11 cellular contexts compared by ENCODE assay signal in genomic region chr15:36617529-36618196, GRCh38. TPM values are rescaled to one million over a fixed set of nuclear protein-coding genes. Genes with fewer than 3 reads are reported as not detected.
DNase-seq lines count a peak whose midpoint lies in the region; ATAC-seq and TF ChIP-seq lines count a peak whose summit lies in the region.
"Had no signal": no experiment of that assay in that cellular context is flagged by ENCODE, and none has a peak within 500 bp of the region (broad histone marks: within the 10 kb centered on the region; RNA-seq: fewer than 3 reads in every experiment).

No MANE protein-coding gene starts in this region.

- H3K4me3 Mint-ChIP-seq in Calu3 (ENCODE audit: low read depth, unreplicated experiment) = no peak overlapping the region
- H3K4me3 Mint-ChIP-seq in activated CD4-positive, alpha-beta T cell treated with anti-CD3 and anti-CD28 coated beads for 36 hours = no peak overlapping the region

- H3K27ac ChIP-seq in transverse colon = no peak overlapping the region
- H3K27ac ChIP-seq: C4-2B had no signal

- no peaks in the 10 kb centered on the region for H3K27me3 Mint-ChIP-seq in Calu3 (ENCODE audit: unreplicated experiment)
- no peaks in the 10 kb centered on the region for H3K27me3 Mint-ChIP-seq in activated CD4-positive, alpha-beta T cell treated with anti-CD3 and anti-CD28 coated beads for 36 hours

- ATAC-seq in GM18517 (IDR thresholded peaks at IDR 0.05; ENCODE audit: unreplicated experiment) (peak; percentile 100), GM21360 (IDR thresholded peaks at IDR 0.05; ENCODE audit: unreplicated experiment) (peak; percentile 99), HG02970 (IDR thresholded peaks at IDR 0.05; ENCODE audit: low FRiP score, unreplicated experiment) (peak; percentile 93), HG03575 (IDR thresholded peaks at IDR 0.05; ENCODE audit: extremely low read depth, insufficient number of reproducible peaks, low FRiP score, unreplicated experiment) (peak; percentile 87)
- ATAC-seq in activated CD4-positive, alpha-beta T cell treated with anti-CD3 and anti-CD28 coated beads for 36 hours = no peak

- POLR2A ChIA-PET in activated CD4-positive, alpha-beta T cell treated with anti-CD3 and anti-CD28 coated beads for 36 hours (lab: Charles Lee) = no interaction called here

- intact Hi-C loops in transverse colon (cut with DNase I; ENCODE audit: low total_unique reads) (no loop called here), Calu3 (cut with micrococcal nuclease; ENCODE audit: unreplicated experiment) (no loop called here)
- intact Hi-C loops in activated CD4-positive, alpha-beta T cell treated with anti-CD3 and anti-CD28 coated beads for 36 hours (cut with DNase I, micrococcal nuclease) = loop anchor here in 1 of 2 experiments (10.0 kb wide), 1 partner anchor 93 kb away; no protein-coding TSS in a partner anchor

- H3K27me3 ChIP-seq in transverse colon = no peaks in the 10 kb centered on the region

- WGBS in transverse colon (ENCODE audit: low coverage in 1 of 2), 2 donors = 92 to 100% methylated on average over 4 of the region's 4 CpGs

- H3K4me1 ChIP-seq in transverse colon = no peaks in the 10 kb centered on the region

- no peak overlapping the region for H3K4me3 ChIP-seq in transverse colon

- CTCF ChIA-PET in Calu3 (lab: Charles Lee) = no interaction called here
- CTCF ChIA-PET in activated CD4-positive, alpha-beta T cell treated with anti-CD3 and anti-CD28 coated beads for 36 hours (lab: Charles Lee) = no interaction called here

- H3K9me3 ChIP-seq in transverse colon = no peaks in the 10 kb centered on the region

- TF ChIP-seq EP300 in transverse colon (IDR thresholded peaks at IDR 0.05; ENCODE audit: low read depth) = no peak

- H3K27ac Mint-ChIP-seq in Calu3 (ENCODE audit: unreplicated experiment) = no peak overlapping the region
- no peak overlapping the region for H3K27ac Mint-ChIP-seq in activated CD4-positive, alpha-beta T cell treated with anti-CD3 and anti-CD28 coated beads for 36 hours

- TF ChIP-seq CTCF in transverse colon (IDR thresholded peaks at IDR 0.05) = no peak
- TF ChIP-seq CTCF in Calu3 (IDR thresholded peaks at IDR 0.05; ENCODE audit: unreplicated experiment) = no peak

- H3K36me3 ChIP-seq in transverse colon = no peaks in the 10 kb centered on the region

- TF ChIP-seq POLR2A in transverse colon (IDR thresholded peaks at IDR 0.05) = no peak

- in situ Hi-C loops in transverse colon (cut with MboI; ENCODE audit: low pct_ligation_motif_present in 1 of 4, low pct_unique_long_range_greater_than_20kb in 1 of 4, low sequenced_read_pairs in 3 of 4) = no loop called here

- no peaks in the 10 kb centered on the region for H3K36me3 Mint-ChIP-seq in Calu3 (ENCODE audit: insufficient read depth, unreplicated experiment)
- peaks cover 3% of the 10 kb centered on the region for H3K36me3 Mint-ChIP-seq in activated CD4-positive, alpha-beta T cell treated with anti-CD3 and anti-CD28 coated beads for 36 hours (ENCODE audit: low read depth)

- DNase-seq in transverse colon (no peak), NCI-H2227 (lab: John Stamatoyannopoulos, UW; ENCODE audit: unreplicated experiment) (no peak), Calu3 (no peak)
- no peak for DNase-seq in activated CD4-positive, alpha-beta T cell treated with anti-CD3 and anti-CD28 coated beads for 36 hours
- DNase-seq: activated T-cell treated with anti-CD3 and anti-CD28 coated beads for 4 hours, NCI-H1436 treated with DMSO at 0.1 percent for 48 hours had no signal

- no peaks in the 10 kb centered on the region for H3K9me3 Mint-ChIP-seq in Calu3 (ENCODE audit: low read depth, unreplicated experiment)
- H3K9me3 Mint-ChIP-seq in activated CD4-positive, alpha-beta T cell treated with anti-CD3 and anti-CD28 coated beads for 36 hours (ENCODE audit: low read depth) = peaks cover 3% of the 10 kb centered on the region

- no peaks in the 10 kb centered on the region for H3K4me1 Mint-ChIP-seq in Calu3 (ENCODE audit: low read depth, unreplicated experiment)
- H3K4me1 Mint-ChIP-seq in activated CD4-positive, alpha-beta T cell treated with anti-CD3 and anti-CD28 coated beads for 36 hours = peaks cover 5% of the 10 kb centered on the region

- no TSS peak for BruUV-seq in Calu3 (replicated peaks; lab: Mats Ljungman, UMichigan)

RNA-seq across cellular contexts. Expression of gene CDIN1, which starts 38.2 kb away (rescaled TPM):
- total RNA-seq in transverse colon = 100 to 1,000 TPM in 1 of 4 donors, 1 to 10 TPM in 3; 3.0 to 151 (median 8.5) TPM
- total RNA-seq in Calu3 (2022) = 13.1 and 14.0 TPM in 2 replicates
- total RNA-seq in activated CD4-positive, alpha-beta T cell treated with anti-CD3 and anti-CD28 coated beads for 36 hours = 10 to 100 TPM; 13.2 to 16.4 TPM
